In genomic region chr4:158496030-158496741, GRCh38 we compare ENCODE assay signal across 8 cellular contexts. TPM values are rescaled to one million over a fixed set of nuclear protein-coding genes. Genes with fewer than 3 reads are reported as not detected.
A peak's percentile ranks its signal among the peaks of the same experiment; 100 is the strongest.
DNase-seq lines count a peak whose midpoint lies in the region; ATAC-seq, FAIRE-seq and TF ChIP-seq lines count a peak whose summit lies in the region.

No MANE protein-coding gene starts in this region.

- no peaks in the 10 kb centered on the region for H3K9me3 ChIP-seq in prostate gland

- no peak for TF ChIP-seq POLR2A in prostate gland (IDR thresholded peaks at IDR 0.05)

- DNase-seq in Daoy (ENCODE audit: low read depth), result peak; percentile 20
- peak; percentile 23 for DNase-seq in left cardiac atrium
- peak; percentile 1 for DNase-seq in stimulated activated CD8-positive, alpha-beta memory T cell treated with anti-CD3 and anti-CD28 coated beads, Interleukin-7, amount 100 ng/mL, for 24 hours (ENCODE audit: low read depth)
- no peak for DNase-seq in effector CD4-positive, alpha-beta T cell
- no peak for DNase-seq in prostate gland (ENCODE audit: low spot score)

- intact Hi-C loops in left cardiac atrium (cut with DNase I), result no loop called here
- intact Hi-C loops in prostate gland (cut with DNase I), result no loop called here

- no peak for TF ChIP-seq CTCF in prostate gland (IDR thresholded peaks at IDR 0.05)

- no peaks in the 10 kb centered on the region for H3K36me3 ChIP-seq in prostate gland

- H3K27ac ChIP-seq in prostate gland, result no peak overlapping the region

- H3K4me1 ChIP-seq in prostate gland (replicated peaks), result no peaks in the 10 kb centered on the region

- ATAC-seq in HG02798 (IDR thresholded peaks at IDR 0.05; ENCODE audit: poor library complexity, unreplicated experiment) (peak; percentile 45), left cardiac atrium (no peak), HG03135 (IDR thresholded peaks at IDR 0.05; ENCODE audit: unreplicated experiment) (no peak)

- FAIRE-seq in TTC549 (lab: Jason Lieb, UNC), result peak; percentile 13

- no peaks in the 10 kb centered on the region for H3K27me3 ChIP-seq in prostate gland (replicated peaks; ENCODE audit: insufficient read depth)

- H3K4me3 ChIP-seq in prostate gland, result no peak overlapping the region

- 40% methylated on average over 5 of the region's 5 CpGs for WGBS in prostate gland

RNA-seq across cellular contexts. Expression of gene RXFP1, which starts 25.5 kb away (rescaled TPM):
- 0.30 and 1.1 TPM in 2 replicates for total RNA-seq in Daoy (2014; rRNA removed; shearing (Covaris generic))
- under 1 TPM in 1 of 2 donors, not detected in 1; 0.18 TPM for total RNA-seq in left cardiac atrium
- under 1 TPM; 0.32 to 0.74 TPM for total RNA-seq in prostate gland

Comparison
In these comparisons a context has a peak if more than half of its experiments do, and no peak if none do; other contexts are left out.
1. DNase-seq: peak in Daoy (single experiment), left cardiac atrium (single experiment) and stimulated activated CD8-positive, alpha-beta memory T cell treated with anti-CD3 and anti-CD28 coated beads, Interleukin-7, amount 100 ng/mL, for 24 hours (single experiment); none in effector CD4-positive, alpha-beta T cell (single experiment) and prostate gland (single experiment).